18 cellular contexts compared by ENCODE assay signal in the genomic region with DNA sequence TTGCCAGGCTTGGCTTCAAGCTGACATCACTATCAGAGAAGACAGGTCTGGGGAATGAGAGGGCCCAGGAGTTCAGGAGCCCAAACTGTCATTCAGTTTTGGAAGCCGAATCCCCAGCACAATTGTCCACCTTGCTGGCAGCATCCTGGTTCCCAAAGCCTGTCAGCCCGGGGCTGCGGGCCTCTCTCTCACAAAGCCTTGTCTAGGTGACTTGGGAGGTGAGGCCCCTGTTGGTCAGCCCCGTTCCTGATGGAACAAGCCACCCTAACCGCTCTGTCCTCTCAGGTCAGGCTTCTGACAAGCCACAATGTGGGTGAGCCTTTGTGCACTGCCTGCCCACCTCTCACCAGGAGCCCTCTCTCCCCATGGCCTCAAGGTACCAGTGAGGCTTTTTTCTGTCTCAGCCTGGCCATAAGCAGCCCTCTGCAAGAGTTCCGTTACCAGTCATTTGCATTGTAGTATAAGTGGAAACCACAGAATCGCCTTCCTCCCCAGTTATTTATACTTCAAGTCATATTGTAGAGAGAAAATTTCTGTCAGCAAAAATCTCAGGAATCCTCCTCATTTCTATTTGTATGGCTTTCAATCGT.
A peak's percentile ranks its signal among the peaks of the same experiment; 100 is the strongest.
DNase-seq lines count a peak whose midpoint lies in the region; ATAC-seq and TF ChIP-seq lines count a peak whose summit lies in the region.
"Had no signal": no experiment of that assay in that cellular context is flagged by ENCODE, and none has a peak within 500 bp of the region (broad histone marks: within the 10 kb centered on the region; RNA-seq: fewer than 3 reads in every experiment).

No MANE protein-coding gene starts in this region.

- no peaks in the 10 kb centered on the region for H3K36me3 ChIP-seq in colonic mucosa
- H3K36me3 ChIP-seq: MG63 had no signal

- H3K27ac ChIP-seq in colonic mucosa, result no peak overlapping the region

- no peaks in the 10 kb centered on the region for H3K27me3 ChIP-seq in colonic mucosa
- H3K27me3 ChIP-seq: MG63 had no signal

- intact Hi-C loops in colonic mucosa (cut with DNase I), result no loop called here

- no peaks in the 10 kb centered on the region for H3K4me1 ChIP-seq in colonic mucosa

- no peak overlapping the region for H3K4me3 ChIP-seq in colonic mucosa
- H3K4me3 ChIP-seq: MG63 had no signal

- H3K9ac ChIP-seq in colonic mucosa (ENCODE audit: low read depth in 2 of 2, low read length in 2 of 2), result no peak overlapping the region

- no peaks in the 10 kb centered on the region for H3K9me3 ChIP-seq in colonic mucosa

- peak; percentile 24 for DNase-seq in activated CD8-positive, alpha-beta memory T cell treated with anti-CD3 and anti-CD28 coated beads for 24 hours
- no peak for DNase-seq in activated CD8-positive, alpha-beta memory T cell treated with anti-CD3 and anti-CD28 coated beads, Interleukin-2, amount 50 U/mL, for 4 hours
- no peak for DNase-seq in left lobe of liver (ENCODE audit: low spot score)
- DNase-seq in 8988T, result no peak
- DNase-seq in activated CD4-positive, CD25-positive, alpha-beta regulatory T cell treated with anti-CD3 and anti-CD28 coated beads, Interleukin-2, amount 50 U/mL, for 72 hours, result no peak
- no peak for DNase-seq in colonic mucosa
- DNase-seq: activated CD4-positive, alpha-beta T cell treated with anti-CD3 and anti-CD28 coated beads for 36 hours; activated gamma-delta T cell; central memory CD4-positive, alpha-beta T cell; DMS53; MG63; NCI-H524; posterior cingulate gyrus; stimulated activated CD4-positive, alpha-beta T cell treated with anti-CD3 and anti-CD28 coated beads, Interleukin-2, amount 100 ng/mL, for 48 hours; stimulated activated naive CD8-positive, alpha-beta T cell treated with anti-CD3 and anti-CD28 coated beads, Interleukin-15, amount 100 ng/mL, for 72 hours had no signal

- TF ChIP-seq CTCF in colonic mucosa (IDR thresholded peaks at IDR 0.05), result no peak

- ATAC-seq in GM21825 (IDR thresholded peaks at IDR 0.05; ENCODE audit: unreplicated experiment), result peak; percentile 62
- peak; percentile 74 for ATAC-seq in HG03432 (IDR thresholded peaks at IDR 0.05; ENCODE audit: unreplicated experiment)
- no peak for ATAC-seq in left lobe of liver
- ATAC-seq: activated CD4-positive, alpha-beta T cell treated with anti-CD3 and anti-CD28 coated beads for 36 hours; esophagus mucosa had no signal
